Comparison of ENCODE assay signal across 1 cellular context in genomic region chr4:168330575-168330974, GRCh38. TPM values are rescaled to one million over a fixed set of nuclear protein-coding genes. Genes with fewer than 3 reads are reported as not detected.
"Had no signal": no experiment of that assay in that cellular context is flagged by ENCODE, and none has a peak within 500 bp of the region (broad histone marks: within the 10 kb centered on the region; RNA-seq: fewer than 3 reads in every experiment).

No MANE protein-coding gene starts in this region.

RNA-seq across cellular contexts. Expression of gene DDX60, which starts 12.0 kb away (rescaled TPM):
- polyA plus RNA-seq: neural cell had no signal
